In the genomic region with DNA sequence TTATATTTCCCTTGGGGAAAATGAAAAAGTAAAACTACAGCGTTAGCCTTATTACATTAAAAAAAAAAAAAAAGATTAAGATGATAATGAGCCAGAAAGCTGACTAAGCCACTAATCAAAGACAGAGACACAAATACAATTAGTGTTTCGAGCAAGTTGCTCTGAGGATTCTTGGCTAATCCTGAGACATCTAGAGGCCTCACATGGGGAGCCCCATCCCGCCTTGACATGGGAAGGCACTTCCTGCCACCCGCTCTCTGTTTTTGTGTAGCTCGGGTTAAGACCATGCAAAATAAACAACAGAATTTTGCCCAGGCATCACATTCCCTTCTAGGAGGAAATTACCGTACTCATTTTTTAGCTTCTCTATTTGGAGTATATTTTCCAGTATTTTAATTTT, we compare ENCODE assay signal across 26 cellular contexts. TPM values are rescaled to one million over a fixed set of nuclear protein-coding genes. Genes with fewer than 3 reads are reported as not detected.
A peak's percentile ranks its signal among the peaks of the same experiment; 100 is the strongest.
DNase-seq lines count a peak whose midpoint lies in the region; ATAC-seq, FAIRE-seq and TF ChIP-seq lines count a peak whose summit lies in the region.
"Had no signal": no experiment of that assay in that cellular context is flagged by ENCODE, and none has a peak within 500 bp of the region (broad histone marks: within the 10 kb centered on the region; RNA-seq: fewer than 3 reads in every experiment).

No MANE protein-coding gene starts in this region.

- H3K4me1 ChIP-seq in SJCRH30 (peaks cover 12% of the 10 kb centered on the region), neuronal stem cell (ENCODE audit: control insufficient read depth in 2 of 2, insufficient read depth in 1 of 2, low read depth in 1 of 2, low read length in 2 of 2) (peaks cover 0 to 9% of the 10 kb centered on the region in 2 donors)
- H3K4me1 ChIP-seq: heart left ventricle had no signal

- H2BK120ac ChIP-seq in neuronal stem cell (ENCODE audit: low read depth, low read length): no peak overlapping the region

- TF ChIP-seq CTCF in omental fat pad (IDR thresholded peaks at IDR 0.05): no peak

- no peak overlapping the region for H2BK12ac ChIP-seq in neuronal stem cell (ENCODE audit: low read length)

- no peak overlapping the region for H4K91ac ChIP-seq in neuronal stem cell (ENCODE audit: low read depth, low read length, poor library complexity)

- no peak overlapping the region for H3K9ac ChIP-seq in neuronal stem cell (ENCODE audit: low read depth, low read length, poor library complexity)

- no peak overlapping the region for H3K23ac ChIP-seq in neuronal stem cell (ENCODE audit: low read depth, low read length, poor library complexity)

- H3K14ac ChIP-seq in neuronal stem cell (ENCODE audit: low read length): no peak overlapping the region

- no peak overlapping the region for H3K4me2 ChIP-seq in neuronal stem cell (ENCODE audit: insufficient read depth, low read length, poor library complexity, severe bottlenecking)

- H3K79me1 ChIP-seq in neuronal stem cell (ENCODE audit: low read depth, low read length): peaks cover 2% of the 10 kb centered on the region

- no peak overlapping the region for H3K4ac ChIP-seq in neuronal stem cell (ENCODE audit: low read length)

- TF ChIP-seq POLR2A in erythroblast (IDR thresholded peaks at IDR 0.05; ENCODE audit: low read length): no peak

- H3K36me3 ChIP-seq in SJCRH30 (no peaks in the 10 kb centered on the region), neuronal stem cell (replicated peaks in 1 of 2; ENCODE audit: control insufficient read depth in 2 of 2, insufficient read depth in 2 of 2, low read length in 2 of 2) (no peaks in the 10 kb centered on the region)
- H3K36me3 ChIP-seq: heart left ventricle had no signal

- no peak overlapping the region for H3K27ac ChIP-seq in SJCRH30
- H3K27ac ChIP-seq in neuronal stem cell (replicated peaks; ENCODE audit: low read length): no peak overlapping the region
- H3K27ac ChIP-seq: heart left ventricle had no signal

- no peak for FAIRE-seq in RCC 7860 (lab: Jason Lieb, UNC)

- H2AFZ ChIP-seq in neuronal stem cell (ENCODE audit: low read length): peak overlapping the region; percentile 71

- H2BK15ac ChIP-seq in neuronal stem cell (ENCODE audit: low read length): no peak overlapping the region

- no peak overlapping the region for H3K4me3 ChIP-seq in SJCRH30
- no peak overlapping the region for H3K4me3 ChIP-seq in neuronal stem cell (ENCODE audit: low read length in 2 of 2)
- H3K4me3 ChIP-seq: heart left ventricle had no signal

- peak; percentile 20 for DNase-seq in ELR (ENCODE audit: low read depth)
- DNase-seq in SJCRH30: peak; percentile 13 to 25
- DNase-seq in fibroblast of gingiva (ENCODE audit: low read depth): peak; percentile 53
- no peak for DNase-seq in neuronal stem cell (ENCODE audit: low spot score)
- DNase-seq in RCC 7860 (ENCODE audit: low spot score): no peak
- no peak for DNase-seq in erythroblast (lab: John Stamatoyannopoulos, UW)
- DNase-seq in omental fat pad (ENCODE audit: low spot score): no peak
- DNase-seq: ACHN; activated CD4-positive, alpha-beta T cell treated with anti-CD3 and anti-CD28 coated beads, Interleukin-2, amount 50 U/mL, for 4 hours; aorta; C1 segment of cervical spinal cord; DMS 273 treated with DMSO at 0.1 percent for 48 hours; GDM1; H9; heart left ventricle; NCI-H1048; NCI-H187; NCI-H2227 treated with DMSO at 0.1 percent for 48 hours; NCI-H748 treated with DMSO at 0.1 percent for 48 hours; retina; substantia nigra had no signal

- ATAC-seq in HG02981 (IDR thresholded peaks at IDR 0.05; ENCODE audit: unreplicated experiment): no peak
- no peak for ATAC-seq in omental fat pad (ENCODE audit: low FRiP score)
- ATAC-seq: activated naive CD4-positive, alpha-beta T cell treated with anti-CD3 and anti-CD28 coated beads, Interleukin-2, amount 50 U/mL, for 72 hours; activated T-helper 17 cell treated with anti-CD3 and anti-CD28 coated beads, Interleukin-2, amount 50 U/mL, for 72 hours; heart left ventricle; left lobe of liver had no signal

- H3K27me3 ChIP-seq in SJCRH30 (no peaks in the 10 kb centered on the region), neuronal stem cell (ENCODE audit: control insufficient read depth in 3 of 3, insufficient read depth in 3 of 3, low read depth in 1 of 3, low read length in 3 of 3) (peaks cover 0 to 1% (median 0%) of the 10 kb centered on the region in 3 experiments)
- H3K27me3 ChIP-seq: heart left ventricle had no signal

- WGBS in neuronal stem cell (ENCODE audit: extremely low coverage in 2 of 2, insufficient read length in 2 of 2, insufficient replicate concordance in 1 of 2), 2 donors: no CpG with 5 or more reads among the region's 6 CpGs

- H2AK5ac ChIP-seq in neuronal stem cell (ENCODE audit: low read depth, low read length): no peak overlapping the region

- H3K9me3 ChIP-seq in SJCRH30 (replicated peaks): no peaks in the 10 kb centered on the region
- H3K9me3 ChIP-seq in neuronal stem cell (replicated peaks in 1 of 2; ENCODE audit: control insufficient read depth in 2 of 2, insufficient read depth in 1 of 2, low read depth in 1 of 2, low read length in 2 of 2): peaks cover 0 to 9% of the 10 kb centered on the region in 2 donors
- H3K9me3 ChIP-seq: heart left ventricle had no signal

- H2BK5ac ChIP-seq in neuronal stem cell (ENCODE audit: low read length): no peak overlapping the region

- H4K8ac ChIP-seq in neuronal stem cell (ENCODE audit: low read depth, low read length): no peak overlapping the region

- H3K18ac ChIP-seq in neuronal stem cell (ENCODE audit: low read length): no peak overlapping the region

RNA-seq across cellular contexts. Expression of a gene that starts 15.3 kb away (rescaled TPM):
- 1.5 and 1.7 TPM in 2 replicates for total RNA-seq in SJCRH30 (2014; rRNA removed; shearing (Covaris generic))
- 6.1 TPM for polyA plus RNA-seq in neuronal stem cell (2013, experiment 1 of 2)
- 5.7 TPM for polyA plus RNA-seq in neuronal stem cell (2013, experiment 2 of 2)
- total RNA-seq in omental fat pad: 1 to 10 TPM in 1 of 4 donors, under 1 TPM in 1, not detected in 2; 0.82 to 1.9 TPM
- total RNA-seq: mesenteric fat pad had no signal

RNA-seq across cellular contexts. Expression of a gene that starts 19.4 kb away (rescaled TPM):
- 36.0 and 38.4 TPM in 2 replicates for total RNA-seq in SJCRH30 (2014; rRNA removed; shearing (Covaris generic))
- 38.4 TPM for polyA plus RNA-seq in neuronal stem cell (2013, experiment 1 of 2)
- 37.6 TPM for polyA plus RNA-seq in neuronal stem cell (2013, experiment 2 of 2)
- total RNA-seq in omental fat pad: 10 to 100 TPM in 1 of 4 donors, 1 to 10 TPM in 3; 4.9 to 13.2 (median 6.6) TPM

RNA-seq across cellular contexts. Expression of a gene that starts 43.0 kb away (rescaled TPM):
- 58.0 and 68.7 TPM in 2 replicates for total RNA-seq in SJCRH30 (2014; rRNA removed; shearing (Covaris generic))
- 17.7 TPM for polyA plus RNA-seq in neuronal stem cell (2013, experiment 1 of 2)
- 17.5 TPM for polyA plus RNA-seq in neuronal stem cell (2013, experiment 2 of 2)
- 10 to 100 TPM; 34.1 to 62.0 (median 50.0) TPM for total RNA-seq in omental fat pad

Comparison
In these comparisons a context has a peak if more than half of its experiments do, and no peak if none do; other contexts are left out.
1. DNase-seq: peak in ELR (single experiment), SJCRH30 (2 of 2) and fibroblast of gingiva (single experiment); none in neuronal stem cell (single experiment), RCC 7860 (single experiment), erythroblast (0 of 2) and omental fat pad (single experiment).